ENCODE assay signal across 20 cellular contexts in the genomic region with DNA sequence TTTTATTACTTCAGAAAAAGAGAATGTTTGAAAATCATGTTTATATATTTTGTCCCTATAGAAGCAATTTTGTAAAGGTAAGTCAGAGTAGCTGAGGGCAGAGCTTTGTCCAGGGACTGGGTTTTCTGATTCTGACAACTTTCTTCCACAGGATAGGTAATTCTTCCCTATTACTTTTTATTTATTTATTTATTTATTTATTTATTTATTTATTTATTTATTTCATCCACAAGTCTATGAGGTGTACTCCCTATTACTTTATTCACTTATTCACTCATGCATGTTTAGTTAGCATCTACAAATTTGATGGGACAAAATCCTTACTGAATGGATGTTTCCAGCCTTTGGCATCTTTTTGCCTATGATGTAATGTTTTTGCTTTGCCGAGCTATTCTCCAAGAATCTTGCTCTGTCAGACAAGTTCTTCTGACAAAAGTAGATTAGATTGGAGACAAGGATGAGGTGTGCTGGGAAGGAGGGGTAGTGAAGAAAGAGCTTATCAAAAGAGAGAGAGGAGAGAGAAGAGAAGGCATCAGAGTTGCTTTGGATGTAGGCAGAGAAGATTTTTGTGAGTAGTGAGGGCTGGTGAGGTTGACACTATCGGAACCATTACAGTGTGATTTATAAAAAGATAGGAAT.
A peak's percentile ranks its signal among the peaks of the same experiment; 100 is the strongest.
DNase-seq lines count a peak whose midpoint lies in the region; FAIRE-seq and TF ChIP-seq lines count a peak whose summit lies in the region.
"Had no signal": no experiment of that assay in that cellular context is flagged by ENCODE, and none has a peak within 500 bp of the region (broad histone marks: within the 10 kb centered on the region; RNA-seq: fewer than 3 reads in every experiment).

No MANE protein-coding gene starts in this region.

- no peaks in the 10 kb centered on the region for H3K23me2 ChIP-seq in H9 (ENCODE audit: insufficient read length, low read depth, low read length, poor library complexity, severe bottlenecking)
- H3K23me2 ChIP-seq in H1 (ENCODE audit: low read depth, low read length): no peaks in the 10 kb centered on the region

- H3K36me3 Mint-ChIP-seq in H9 (ENCODE audit: insufficient read depth in 1 of 3, low read depth in 3 of 3): no peaks in the 10 kb centered on the region
- H3K36me3 Mint-ChIP-seq: CD14-positive monocyte; CD8-positive, alpha-beta memory T cell had no signal

- no peak overlapping the region for H3K23ac ChIP-seq in H9 (ENCODE audit: insufficient read length, low read depth, low read length)
- no peak overlapping the region for H3K23ac ChIP-seq in H1 (ENCODE audit: insufficient read length)
- H3K23ac ChIP-seq in trophoblast cell (ENCODE audit: low read length): no peak overlapping the region

- H3K4me2 ChIP-seq in H9 (ENCODE audit: insufficient read depth, insufficient read length, low read length): no peak overlapping the region
- H3K4me2 ChIP-seq in H1 (ENCODE audit: insufficient read depth in 1 of 2, low read depth in 2 of 2, low read length in 2 of 2): no peak overlapping the region
- H3K4me2 ChIP-seq in trophoblast cell (ENCODE audit: low read length): no peak overlapping the region
- H3K4me2 ChIP-seq: BLaER1 had no signal

- H2BK15ac ChIP-seq in H9 (ENCODE audit: low read depth, low read length) (no peak overlapping the region), H1 (ENCODE audit: low read length) (no peak overlapping the region)

- POLR2A ChIA-PET in H1 (lab: Charles Lee; ENCODE audit: partially characterized antibody): no interaction called here

- H3K27ac Mint-ChIP-seq in H9: peak overlapping the region; percentile 3 to 80 (median 73); a peak in 3 of 7 replicates
- H3K27ac Mint-ChIP-seq: B cell; CD14-positive monocyte; CD4-positive, alpha-beta T cell; CD8-positive, alpha-beta memory T cell; HFFc6 had no signal

- no peak for TF ChIP-seq EP300 in H1 (IDR thresholded peaks at IDR 0.05; ENCODE audit: borderline replicate concordance in 1 of 2, low read depth in 2 of 2, low read length in 2 of 2)

- no peak overlapping the region for H2AFZ ChIP-seq in H9 (ENCODE audit: low read length)
- no peak overlapping the region for H2AFZ ChIP-seq in H1 (ENCODE audit: low read length)
- no peak overlapping the region for H2AFZ ChIP-seq in trophoblast cell (ENCODE audit: insufficient read depth, low read length, poor library complexity)

- H4K5ac ChIP-seq in H9 (ENCODE audit: insufficient read length, low read depth, low read length) (no peak overlapping the region), H1 (ENCODE audit: insufficient read length, low read depth, low read length) (no peak overlapping the region)

- peaks cover 35 to 41% of the 10 kb centered on the region in 2 experiments for H3K4me1 Mint-ChIP-seq in H9
- H3K4me1 Mint-ChIP-seq: B cell; CD14-positive monocyte; CD8-positive, alpha-beta memory T cell had no signal

- no peaks in the 10 kb centered on the region for H3K27me3 Mint-ChIP-seq in H9 (ENCODE audit: low read depth)
- H3K27me3 Mint-ChIP-seq: B cell; CD4-positive, alpha-beta T cell; CD8-positive, alpha-beta memory T cell had no signal

- H3K36me3 ChIP-seq in H1 (ENCODE audit: control insufficient read depth in 2 of 4, insufficient read depth in 4 of 4, low read length in 3 of 4): no peaks in the 10 kb centered on the region
- no peaks in the 10 kb centered on the region for H3K36me3 ChIP-seq in trophoblast cell (ENCODE audit: control insufficient read depth in 1 of 2, insufficient read depth in 2 of 2, low read length in 2 of 2)
- H3K36me3 ChIP-seq: BLaER1 had no signal

- no peak for TF ChIP-seq POLR2A in H1 (IDR thresholded peaks at IDR 0.05; ENCODE audit: control extremely low read depth in 1 of 2, low read depth in 2 of 2, low read length in 2 of 2)

- H3K14ac ChIP-seq in H9 (ENCODE audit: insufficient read depth, low read length) (no peak overlapping the region), H1 (ENCODE audit: insufficient read length) (no peak overlapping the region), trophoblast cell (ENCODE audit: low read length) (no peak overlapping the region)

- no peak overlapping the region for H4K12ac ChIP-seq in trophoblast cell (ENCODE audit: low read depth, low read length)

- H4K20me1 ChIP-seq in H9 (ENCODE audit: control insufficient read depth, insufficient read depth, insufficient read length) (no peaks in the 10 kb centered on the region), H1 (replicated peaks in 1 of 2; ENCODE audit: control insufficient read depth in 1 of 2, insufficient read depth in 2 of 2, low read length in 2 of 2) (no peaks in the 10 kb centered on the region)
- H4K20me1 ChIP-seq: BLaER1 had no signal

- no peak overlapping the region for H3K4ac ChIP-seq in H9 (ENCODE audit: low read depth, low read length)
- no peak overlapping the region for H3K4ac ChIP-seq in H1 (replicated peaks; ENCODE audit: insufficient read length, low read depth, low read length)
- H3K4ac ChIP-seq in trophoblast cell (ENCODE audit: low read depth, low read length): no peak overlapping the region

- TF ChIP-seq RAD21 in H1 (IDR thresholded peaks at IDR 0.05 in 1 of 2, conservative IDR thresholded peaks at IDR 0.05 in 1 of 2; ENCODE audit: low read depth in 2 of 2, low read length in 2 of 2): no peak

- H3K4me3 Mint-ChIP-seq in H9: no peak overlapping the region
- H3K4me3 Mint-ChIP-seq: B cell; CD14-positive monocyte; CD4-positive, alpha-beta T cell; CD8-positive, alpha-beta memory T cell; HFFc6 had no signal

- peaks cover 7% of the 10 kb centered on the region for H3K4me1 ChIP-seq in H9 (ENCODE audit: insufficient read depth, low read length)
- peaks cover 0 to 5% (median under 1%) of the 10 kb centered on the region in 4 experiments; a peak in 3 of 7 replicates for H3K4me1 ChIP-seq in H1 (replicated peaks in 1 of 4; ENCODE audit: control insufficient read depth in 3 of 4, insufficient read depth in 4 of 4, low read length in 3 of 4)
- no peaks in the 10 kb centered on the region for H3K4me1 ChIP-seq in trophoblast cell (ENCODE audit: control insufficient read depth in 1 of 2, insufficient read depth in 2 of 2, low read length in 2 of 2)
- H3K4me1 ChIP-seq: BLaER1 had no signal

- CTCF ChIA-PET in H1 (lab: Charles Lee; ENCODE audit: partially characterized antibody): interaction anchor here (0.8 to 1.8 kb wide), 4 partner anchors 10 to 44 kb away, joined by 3 to 5 read pairs (median 3); no protein-coding TSS in a partner anchor

- no peaks in the 10 kb centered on the region; a peak in 1 of 5 replicates for H3K9me3 Mint-ChIP-seq in H9
- H3K9me3 Mint-ChIP-seq: CD14-positive monocyte; CD4-positive, alpha-beta T cell had no signal

- H3K18ac ChIP-seq in H9 (ENCODE audit: insufficient read length, low read depth, low read length): no peak overlapping the region
- no peak overlapping the region for H3K18ac ChIP-seq in H1 (ENCODE audit: extremely low read depth, low read length)
- H3K18ac ChIP-seq in trophoblast cell (ENCODE audit: low read length): no peak overlapping the region

- no peak overlapping the region for H4K8ac ChIP-seq in H9 (replicated peaks; ENCODE audit: insufficient read length, low read depth, low read length)
- H4K8ac ChIP-seq in H1 (ENCODE audit: extremely low read depth, insufficient read depth, low read length): no peak overlapping the region
- H4K8ac ChIP-seq in trophoblast cell (ENCODE audit: low read depth, low read length): no peak overlapping the region

- FAIRE-seq in H1 (lab: Jason Lieb, UNC): no peak
- FAIRE-seq in HTR-8/SVneo (lab: Jason Lieb, UNC): no peak
- FAIRE-seq: D721Med, GM12892 had no signal

- no peaks in the 10 kb centered on the region for H3K79me2 ChIP-seq in H9 (ENCODE audit: insufficient read depth, low read length)
- no peaks in the 10 kb centered on the region for H3K79me2 ChIP-seq in H1 (ENCODE audit: control insufficient read depth in 1 of 2, insufficient read depth in 2 of 2, low read length in 2 of 2)
- no peaks in the 10 kb centered on the region for H3K79me2 ChIP-seq in trophoblast cell (ENCODE audit: control insufficient read depth, insufficient read depth, low read length, poor library complexity)

- H2BK20ac ChIP-seq in H9 (ENCODE audit: low read depth, low read length, poor library complexity, severe bottlenecking) (no peak overlapping the region), H1 (ENCODE audit: low read length) (no peak overlapping the region)

- no peak overlapping the region for H3K4me3 ChIP-seq in H1 (ENCODE audit: extremely low read depth in 1 of 4, insufficient read depth in 2 of 4, low read depth in 3 of 4, low read length in 4 of 4)
- no peak overlapping the region for H3K4me3 ChIP-seq in trophoblast cell (ENCODE audit: low read depth, low read length)
- H3K4me3 ChIP-seq: BLaER1 had no signal

- H3K9me3 ChIP-seq in H9 (ENCODE audit: control insufficient read depth, low read depth, low read length): no peaks in the 10 kb centered on the region
- H3K9me3 ChIP-seq in H1 (ENCODE audit: insufficient read depth in 2 of 2, low read depth in 1 of 2, low read length in 1 of 2): no peaks in the 10 kb centered on the region
- H3K9me3 ChIP-seq in trophoblast cell (ENCODE audit: insufficient read depth, low read depth, low read length): no peaks in the 10 kb centered on the region
- H3K9me3 ChIP-seq: BLaER1 had no signal

- H3K79me1 ChIP-seq in H9 (ENCODE audit: insufficient read depth, low read depth, low read length, poor library complexity, severe bottlenecking) (no peaks in the 10 kb centered on the region), H1 (ENCODE audit: low read depth, low read length) (no peaks in the 10 kb centered on the region), trophoblast cell (ENCODE audit: low read length) (no peaks in the 10 kb centered on the region)

- no peak overlapping the region for H3T11ph ChIP-seq in H9 (ENCODE audit: low read length)

- no peak for TF ChIP-seq CTCF in H9 (conservative IDR thresholded peaks at IDR 0.05)
- TF ChIP-seq CTCF in H1 (IDR thresholded peaks at IDR 0.05; ENCODE audit: control extremely low read depth in 1 of 3, insufficient read depth in 1 of 3, low read depth in 1 of 3, low read length in 3 of 3): no peak

- H3K27me3 ChIP-seq in H9 (ENCODE audit: insufficient read depth, low read length) (no peaks in the 10 kb centered on the region), H1 (replicated peaks in 1 of 4; ENCODE audit: control insufficient read depth in 3 of 4, extremely low read depth in 1 of 4, insufficient read depth in 3 of 4, low read length in 3 of 4) (no peaks in the 10 kb centered on the region), trophoblast cell (ENCODE audit: insufficient read depth, low read length) (no peaks in the 10 kb centered on the region)
- H3K27me3 ChIP-seq: BLaER1 had no signal

- H2BK5ac ChIP-seq in H9 (ENCODE audit: insufficient read length, low read length) (no peak overlapping the region), H1 (ENCODE audit: low read depth, low read length) (no peak overlapping the region), trophoblast cell (ENCODE audit: low read depth, low read length, poor library complexity) (no peak overlapping the region)

- no peak overlapping the region for H3K9ac ChIP-seq in H9 (ENCODE audit: extremely low read depth, insufficient read length, low read length)
- no peak overlapping the region for H3K9ac ChIP-seq in H1 (replicated peaks in 1 of 4; ENCODE audit: extremely low read depth in 1 of 4, low read depth in 3 of 4, low read length in 3 of 4)
- H3K9ac ChIP-seq in trophoblast cell (ENCODE audit: low read length): no peak overlapping the region
- H3K9ac ChIP-seq: BLaER1 had no signal

- H2BK12ac ChIP-seq in H9 (ENCODE audit: insufficient read length, low read depth, low read length) (no peak overlapping the region), H1 (ENCODE audit: low read depth, low read length) (peak overlapping the region; percentile 42; the same call in 1 of the 2 replicates), trophoblast cell (ENCODE audit: low read length) (no peak overlapping the region)

- no peak overlapping the region for H2BK120ac ChIP-seq in H9 (ENCODE audit: low read depth, low read length, poor library complexity, severe bottlenecking)
- H2BK120ac ChIP-seq in H1 (replicated peaks; ENCODE audit: low read depth, low read length): no peak overlapping the region
- no peak overlapping the region for H2BK120ac ChIP-seq in trophoblast cell (ENCODE audit: insufficient read depth, low read length, poor library complexity)

- H3K27ac ChIP-seq in H9 (ENCODE audit: insufficient read length, low read depth, low read length): no peak overlapping the region
- H3K27ac ChIP-seq in H1 (ENCODE audit: low read depth, low read length): no peak overlapping the region
- H3K27ac ChIP-seq in trophoblast cell (ENCODE audit: low read depth, low read length): no peak overlapping the region
- H3K27ac ChIP-seq: BLaER1 had no signal

- H3K56ac ChIP-seq in H9 (ENCODE audit: insufficient read length, low read depth, low read length) (no peak overlapping the region), H1 (replicated peaks; ENCODE audit: insufficient read length, low read depth, low read length) (no peak overlapping the region)

- no peak overlapping the region for H4K91ac ChIP-seq in H9 (ENCODE audit: insufficient read length, low read depth, low read length)
- no peak overlapping the region for H4K91ac ChIP-seq in H1 (replicated peaks; ENCODE audit: insufficient read length, low read length)
- H4K91ac ChIP-seq in trophoblast cell (ENCODE audit: low read depth, low read length): no peak overlapping the region

- no peak for DNase-seq in H9
- DNase-seq in NCI-H226: peak; percentile 4
- DNase-seq in H1 (ENCODE audit: low read depth in 1 of 2, low spot score in 2 of 2): no peak
- DNase-seq in trophoblast cell: peak; percentile 58 to 86
- no peak for DNase-seq in HTR-8/SVneo (ENCODE audit: insufficient read length, low spot score)
- DNase-seq in DMS79 treated with DMSO at 0.1 percent for 48 hours (lab: John Stamatoyannopoulos, UW): no peak
- no peak for DNase-seq in cerebellar cortex (ENCODE audit: low spot score)
- DNase-seq: CD4-positive, alpha-beta T cell; CD8-positive, alpha-beta memory T cell; DMS 273 treated with DMSO at 0.1 percent for 48 hours; DMS79; GF-D8; GOT3; H7; HFFc6 had no signal

- no peak overlapping the region for H2AK5ac ChIP-seq in H9 (ENCODE audit: insufficient read length, low read length)
- H2AK5ac ChIP-seq in H1 (ENCODE audit: low read depth, low read length): no peak overlapping the region
- H2AK5ac ChIP-seq in trophoblast cell (ENCODE audit: low read length): no peak overlapping the region

- no CpG with 5 or more reads among the region's 2 CpGs for WGBS in H9 (ENCODE audit: extremely low coverage, insufficient read length, low lambda C conversion rate)
- 94% methylated on average over 2 of the region's 2 CpGs; no CpG with 5 or more reads in 1 of the 2 experiments for WGBS in H1 (ENCODE audit: extremely low coverage in 1 of 2, insufficient coverage in 1 of 2, insufficient read length in 1 of 2, insufficient replicate concordance in 2 of 2, low coverage in 1 of 2, low lambda C conversion rate in 2 of 2, missing lambda C conversion rate in 1 of 2), 2 experiments
- no CpG with 5 or more reads among the region's 2 CpGs for WGBS in trophoblast cell (ENCODE audit: extremely low coverage, insufficient coverage, insufficient read length)

Comparison
In these comparisons a context has a peak if more than half of its experiments do, and no peak if none do; other contexts are left out.
1. DNase-seq: peak in NCI-H226 (single experiment) and trophoblast cell (2 of 2); none in H9 (single experiment), H1 (0 of 2), HTR-8/SVneo (single experiment), DMS79 treated with DMSO at 0.1 percent for 48 hours (single experiment) and cerebellar cortex (single experiment).